In the genomic region with DNA sequence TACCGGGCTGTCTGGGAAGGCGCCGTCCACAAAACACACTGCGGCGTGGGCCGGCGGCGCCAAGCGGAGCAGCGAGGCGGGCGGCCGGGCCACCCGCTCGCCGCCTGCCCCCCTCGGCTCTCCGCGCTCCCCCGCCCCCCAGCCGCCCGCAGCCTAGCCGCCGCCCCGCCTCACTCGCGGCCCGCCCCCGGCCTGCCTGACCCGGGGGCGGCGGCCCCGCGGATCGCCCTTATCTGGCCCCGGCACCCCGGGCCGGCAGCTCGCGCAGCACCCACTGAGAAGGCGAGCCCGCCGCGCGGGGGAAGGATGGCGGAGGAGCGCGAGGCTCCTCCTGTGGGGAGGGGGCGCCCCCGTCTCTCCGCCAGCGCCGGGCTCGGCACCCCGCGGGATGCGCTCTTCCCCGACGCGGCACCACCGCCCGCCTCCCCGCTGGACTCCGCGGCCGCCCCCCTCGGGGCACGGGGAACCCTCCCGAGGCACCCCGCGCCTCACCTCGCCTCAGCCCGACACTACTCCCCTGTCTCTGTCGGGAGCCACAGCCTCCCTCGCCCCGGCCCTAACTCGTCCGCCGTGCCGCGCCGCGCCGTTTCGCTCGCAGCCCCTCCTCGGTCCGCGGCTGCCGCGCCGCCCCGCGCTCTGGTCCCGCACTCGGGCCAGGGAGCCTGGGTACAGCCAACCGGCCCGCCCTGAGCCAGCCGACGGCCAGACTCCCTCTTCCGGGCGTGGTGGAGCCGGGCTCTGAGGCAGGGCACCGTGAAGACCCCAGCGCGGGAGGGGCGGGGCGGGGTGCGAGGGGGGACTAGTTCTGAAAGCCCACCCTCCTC, we compare ENCODE assay signal across 8 cellular contexts. TPM values are rescaled to one million over a fixed set of nuclear protein-coding genes. Genes with fewer than 3 reads are reported as not detected.
DNase-seq lines count a peak whose midpoint lies in the region; ATAC-seq and TF ChIP-seq lines count a peak whose summit lies in the region.

No MANE protein-coding gene starts in this region.

- H3K36me3 Mint-ChIP-seq in activated T-helper 17 cell treated with anti-CD3 and anti-CD28 coated beads, Interleukin-2, amount 50 U/mL, for 72 hours (ENCODE audit: low read depth): no peaks in the 10 kb centered on the region
- H3K36me3 Mint-ChIP-seq in natural killer cell treated with Interleukin-12 subunit alpha and Interleukin-12 subunit beta and Interleukin-15 and Interleukin-18, amount 100 ng/mL, for 72 hours: no peaks in the 10 kb centered on the region

- H3K27me3 Mint-ChIP-seq in activated T-helper 17 cell treated with anti-CD3 and anti-CD28 coated beads, Interleukin-2, amount 50 U/mL, for 72 hours: no peaks in the 10 kb centered on the region
- H3K27me3 Mint-ChIP-seq in natural killer cell treated with Interleukin-12 subunit alpha and Interleukin-12 subunit beta and Interleukin-15 and Interleukin-18, amount 100 ng/mL, for 72 hours: peaks cover 0 to 14% of the 10 kb centered on the region in 2 donors

- H3K27me3 ChIP-seq in tibial artery: no peaks in the 10 kb centered on the region

- peak overlapping the region; percentile 98 to 100 for H3K27ac ChIP-seq in tibial artery

- H3K4me1 ChIP-seq in tibial artery: peaks cover 0 to 10% (median 1%) of the 10 kb centered on the region in 4 donors

- no peaks in the 10 kb centered on the region for H3K9me3 Mint-ChIP-seq in activated T-helper 17 cell treated with anti-CD3 and anti-CD28 coated beads, Interleukin-2, amount 50 U/mL, for 72 hours
- no peaks in the 10 kb centered on the region for H3K9me3 Mint-ChIP-seq in natural killer cell treated with Interleukin-12 subunit alpha and Interleukin-12 subunit beta and Interleukin-15 and Interleukin-18, amount 100 ng/mL, for 72 hours

- no peaks in the 10 kb centered on the region for H3K9me3 ChIP-seq in tibial artery

- intact Hi-C loops in tibial artery (cut with DNase I; ENCODE audit: low total_unique reads): no loop called here

- DNase-seq in NCI-H748 (lab: John Stamatoyannopoulos, UW; ENCODE audit: unreplicated experiment) (peak; percentile 64), NCI-H748 treated with DMSO at 0.1 percent for 48 hours (lab: John Stamatoyannopoulos, UW) (no peak), NCI-H460 (ENCODE audit: extremely low read depth, low read depth) (peak; percentile 12), fibroblast of pulmonary artery (ENCODE audit: low read depth) (peak; percentile 36), tibial artery (peak; percentile 25 to 74)
- peak; percentile 71 for DNase-seq in natural killer cell treated with Interleukin-12 subunit alpha and Interleukin-12 subunit beta and Interleukin-15 and Interleukin-18, amount 100 ng/mL, for 72 hours (ENCODE audit: low spot score)

- TF ChIP-seq CTCF in fibroblast of pulmonary artery (IDR thresholded peaks at IDR 0.05; ENCODE audit: low read length, missing control alignments) (no peak), tibial artery (IDR thresholded peaks at IDR 0.05) (no peak)

- H3K36me3 ChIP-seq in tibial artery: no peaks in the 10 kb centered on the region

- H3K4me3 Mint-ChIP-seq in activated T-helper 17 cell treated with anti-CD3 and anti-CD28 coated beads, Interleukin-2, amount 50 U/mL, for 72 hours: peak overlapping the region; percentile 82
- peak overlapping the region; percentile 92 for H3K4me3 Mint-ChIP-seq in natural killer cell treated with Interleukin-12 subunit alpha and Interleukin-12 subunit beta and Interleukin-15 and Interleukin-18, amount 100 ng/mL, for 72 hours

- H3K27ac Mint-ChIP-seq in activated T-helper 17 cell treated with anti-CD3 and anti-CD28 coated beads, Interleukin-2, amount 50 U/mL, for 72 hours: peak overlapping the region; percentile 43
- peak overlapping the region; percentile 77 to 95 for H3K27ac Mint-ChIP-seq in natural killer cell treated with Interleukin-12 subunit alpha and Interleukin-12 subunit beta and Interleukin-15 and Interleukin-18, amount 100 ng/mL, for 72 hours

- peak; percentile 31 for ATAC-seq in HG02763 (IDR thresholded peaks at IDR 0.05; ENCODE audit: unreplicated experiment)
- ATAC-seq in activated T-helper 17 cell treated with anti-CD3 and anti-CD28 coated beads, Interleukin-2, amount 50 U/mL, for 72 hours (replicated peaks): peak; percentile 41
- ATAC-seq in natural killer cell treated with Interleukin-12 subunit alpha and Interleukin-12 subunit beta and Interleukin-15 and Interleukin-18, amount 100 ng/mL, for 72 hours: peak; percentile 69

- H3K4me3 ChIP-seq in fibroblast of pulmonary artery (replicated peaks; ENCODE audit: low read depth, low read length) (peak overlapping the region; percentile 74), tibial artery (peak overlapping the region; percentile 88 to 90)

- H3K4me1 Mint-ChIP-seq in activated T-helper 17 cell treated with anti-CD3 and anti-CD28 coated beads, Interleukin-2, amount 50 U/mL, for 72 hours: peaks cover 7% of the 10 kb centered on the region
- H3K4me1 Mint-ChIP-seq in natural killer cell treated with Interleukin-12 subunit alpha and Interleukin-12 subunit beta and Interleukin-15 and Interleukin-18, amount 100 ng/mL, for 72 hours (ENCODE audit: low read depth in 2 of 2): peaks cover 12 to 23% of the 10 kb centered on the region in 2 donors

RNA-seq across cellular contexts. Expression of gene ATP11C, which starts 0.6 kb away (rescaled TPM):
- 65.9 and 67.8 TPM in 2 replicates for total RNA-seq in NCI-H460 (2014; rRNA removed; shearing (Covaris generic))
- 44.9 and 81.2 TPM in 2 replicates for polyA plus RNA-seq in NCI-H460 (2014; cell fraction: nucleus; rRNA removed)
- total RNA-seq in activated T-helper 17 cell treated with anti-CD3 and anti-CD28 coated beads, Interleukin-2, amount 50 U/mL, for 72 hours: 1 to 10 TPM; 9.2 to 9.4 TPM
- 10 to 100 TPM; 17.8 to 20.4 TPM for total RNA-seq in natural killer cell treated with Interleukin-12 subunit alpha and Interleukin-12 subunit beta and Interleukin-15 and Interleukin-18, amount 100 ng/mL, for 72 hours

RNA-seq across cellular contexts. Expression of gene CXorf66, which starts 33.0 kb away (rescaled TPM):
- not detected in 2 replicates for total RNA-seq in NCI-H460 (2014; rRNA removed; shearing (Covaris generic))
- polyA plus RNA-seq in NCI-H460 (2014; cell fraction: nucleus; rRNA removed): not detected in 2 replicates
- total RNA-seq in activated T-helper 17 cell treated with anti-CD3 and anti-CD28 coated beads, Interleukin-2, amount 50 U/mL, for 72 hours: not detected
- not detected for total RNA-seq in natural killer cell treated with Interleukin-12 subunit alpha and Interleukin-12 subunit beta and Interleukin-15 and Interleukin-18, amount 100 ng/mL, for 72 hours
